In the genomic region with DNA sequence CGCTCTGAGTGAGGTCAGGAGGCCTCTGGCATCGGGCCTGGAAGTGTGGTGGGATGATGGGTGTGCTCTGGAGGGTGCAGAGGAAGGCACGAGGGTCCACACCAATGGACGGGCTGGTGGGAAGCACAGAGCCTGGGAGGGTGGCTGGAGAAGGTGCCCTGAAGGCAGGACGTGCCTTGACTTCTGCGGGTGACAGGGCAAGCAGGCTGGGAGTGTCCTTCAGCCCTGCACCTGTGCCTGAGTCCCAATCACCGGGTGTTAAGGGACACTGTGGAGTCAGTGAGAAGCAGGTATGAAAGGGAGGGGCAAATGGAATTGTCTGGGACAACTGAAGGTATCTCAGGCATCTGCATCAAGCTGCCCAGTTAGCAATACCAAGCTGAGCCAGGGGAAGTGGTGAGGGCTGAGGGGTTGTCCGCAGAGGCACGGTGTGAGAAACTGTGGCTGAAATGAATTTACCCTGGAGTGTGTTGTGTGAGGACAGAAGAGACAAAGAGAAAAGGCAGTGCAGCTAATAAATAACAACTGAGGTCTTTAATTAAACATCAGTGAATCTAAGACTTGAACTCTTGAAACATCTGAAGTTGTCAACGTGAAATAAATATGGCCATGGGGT, we compare ENCODE assay signal across 23 cellular contexts. TPM values are rescaled to one million over a fixed set of nuclear protein-coding genes. Genes with fewer than 3 reads are reported as not detected.
DNase-seq lines count a peak whose midpoint lies in the region; ATAC-seq, FAIRE-seq and TF ChIP-seq lines count a peak whose summit lies in the region.
"Had no signal": no experiment of that assay in that cellular context is flagged by ENCODE, and none has a peak within 500 bp of the region (broad histone marks: within the 10 kb centered on the region; RNA-seq: fewer than 3 reads in every experiment).

No MANE protein-coding gene starts in this region.

- H3K4me3 ChIP-seq in HepG2 (replicated peaks in 1 of 3; ENCODE audit: insufficient read depth in 1 of 3, low read depth in 2 of 3, low read length in 3 of 3) (no peak overlapping the region), right lobe of liver (no peak overlapping the region), body of pancreas (no peak overlapping the region)
- H3K4me3 ChIP-seq: GM23338 had no signal

- no peak overlapping the region for H3K4me2 ChIP-seq in HepG2 (ENCODE audit: low read depth, low read length)
- H3K4me2 ChIP-seq: GM23338 had no signal

- ATAC-seq in HepG2 (no peak), right lobe of liver (no peak), body of pancreas (peak; percentile 73), GM18511 (IDR thresholded peaks at IDR 0.05; ENCODE audit: unreplicated experiment) (no peak)

- no peaks in the 10 kb centered on the region for H3K9me3 Mint-ChIP-seq in nephron progenitor cell
- H3K9me3 Mint-ChIP-seq: CD4-positive, alpha-beta T cell; GM23338 had no signal

- 94% methylated on average over 10 of the region's 10 CpGs for WGBS in HepG2 (ENCODE audit: low lambda C conversion rate)
- WGBS in right lobe of liver (ENCODE audit: insufficient coverage, low coverage, low lambda C conversion rate, missing lambda C conversion rate) = 97% methylated on average over 7 of the region's 10 CpGs
- WGBS in body of pancreas, 2 donors = 54 to 56% methylated on average over 9 to 10 of the region's 10 CpGs

- no peak for TF ChIP-seq RAD21 in HepG2 (CRISPR knock-in tag; IDR thresholded peaks at IDR 0.05)

- DNase-seq in HepG2 (ENCODE audit: low spot score) (no peak), right lobe of liver (no peak), body of pancreas (peak; percentile 58 to 81 (median 69)), nephron progenitor cell (no peak), GM20000 (ENCODE audit: low spot score) (no peak)
- DNase-seq in stimulated activated CD4-positive, alpha-beta T cell treated with anti-CD3 and anti-CD28 coated beads, Interleukin-4, amount 100 ng/mL, for 24 hours = no peak
- DNase-seq: ACHN; CD4-positive, alpha-beta T cell; DMS79 treated with DMSO at 0.1 percent for 48 hours; KBM-7; NCI-H1048; NCI-H146; NCI-H2107; NCI-H69; NK-92 treated with Interleukin-12 subunit alpha and Interleukin-12 subunit beta, amount 100 ng/mL, for 24 hours; OCI-M1 had no signal

- POLR2A ChIA-PET in HepG2 (lab: Yijun Ruan, JAX) = no interaction called here

- CTCF ChIA-PET in HepG2 (lab: Yijun Ruan, JAX; ENCODE audit: low intra/inter-chr PET ratio, low total read pairs) = no interaction called here

- H3K27me3 Mint-ChIP-seq in nephron progenitor cell (ENCODE audit: low read depth, poor library complexity) = no peaks in the 10 kb centered on the region
- H3K27me3 Mint-ChIP-seq: CD4-positive, alpha-beta T cell had no signal

- peaks cover 22% of the 10 kb centered on the region; the same call in 1 of the 2 replicates for H4K20me1 ChIP-seq in HepG2 (ENCODE audit: insufficient read depth, low read length)

- peaks cover 49% of the 10 kb centered on the region for H3K36me3 Mint-ChIP-seq in nephron progenitor cell (ENCODE audit: low read depth)

- no peaks in the 10 kb centered on the region for H3K4me1 ChIP-seq in HepG2 (ENCODE audit: insufficient read depth, low read length)
- peaks cover 0 to 21% (median 10%) of the 10 kb centered on the region in 4 donors for H3K4me1 ChIP-seq in right lobe of liver
- peaks cover 63% of the 10 kb centered on the region for H3K4me1 ChIP-seq in body of pancreas

- no peak overlapping the region for H3K9ac ChIP-seq in HepG2 (ENCODE audit: insufficient read depth, low read depth, low read length)

- H2AFZ ChIP-seq in HepG2 (ENCODE audit: low read length) = no peak overlapping the region
- H2AFZ ChIP-seq: GM23338 had no signal

- H3K36me3 ChIP-seq in HepG2 (replicated peaks in 1 of 2; ENCODE audit: control insufficient read depth in 1 of 2, insufficient read depth in 2 of 2, low read length in 2 of 2) (peaks cover 19 to 59% of the 10 kb centered on the region in 2 experiments), right lobe of liver (no peaks in the 10 kb centered on the region), body of pancreas (replicated peaks in 1 of 2; ENCODE audit: insufficient read depth in 1 of 2, low read depth in 2 of 2) (peaks cover 0 to under 1% of the 10 kb centered on the region in 2 donors)

- H3K4me3 Mint-ChIP-seq in nephron progenitor cell = no peak overlapping the region
- H3K4me3 Mint-ChIP-seq: CD4-positive, alpha-beta T cell; GM23338 had no signal

- TF ChIP-seq EP300 in HepG2 (IDR thresholded peaks at IDR 0.05; ENCODE audit: low read depth in 2 of 2, low read length in 2 of 2) (no peak), HepG2 (CRISPR knock-in tag; IDR thresholded peaks at IDR 0.05; ENCODE audit: borderline replicate concordance) (no peak)

- H3K4me1 Mint-ChIP-seq in nephron progenitor cell = peaks cover 15% of the 10 kb centered on the region

- in situ Hi-C loops in HepG2 (cut with HindIII; ENCODE audit: extremely low pct_ligation_motif_present, low pct_unique_long_range_greater_than_20kb) = no loop called here

- no peak for FAIRE-seq in HepG2 (lab: Jason Lieb, UNC)
- FAIRE-seq: D721Med, G401.6, GM12891, HTR-8/SVneo had no signal

- H3K27me3 ChIP-seq in HepG2 (ENCODE audit: control insufficient read depth in 1 of 2, insufficient read depth in 2 of 2, low read length in 2 of 2) (no peaks in the 10 kb centered on the region), right lobe of liver (no peaks in the 10 kb centered on the region), body of pancreas (no peaks in the 10 kb centered on the region)

- no TSS peak for BruUV-seq in HepG2 (replicated peaks; lab: Mats Ljungman, UMichigan)

- H3K79me2 ChIP-seq in HepG2 (ENCODE audit: insufficient read depth, low read length) = peaks cover 4% of the 10 kb centered on the region

- H3K27ac Mint-ChIP-seq in nephron progenitor cell = peak overlapping the region; percentile 75
- H3K27ac Mint-ChIP-seq: CD4-positive, alpha-beta T cell had no signal

- H3K27ac ChIP-seq in HepG2 (ENCODE audit: extremely low read length, insufficient read depth, low read length) = no peak overlapping the region
- no peak overlapping the region for H3K27ac ChIP-seq in right lobe of liver
- H3K27ac ChIP-seq in body of pancreas = peak overlapping the region; percentile 64 to 86 (median 78)
- H3K27ac ChIP-seq: RWPE1 had no signal

- TF ChIP-seq POLR2A in HepG2 (IDR thresholded peaks at IDR 0.05; ENCODE audit: insufficient read depth in 1 of 2, low read depth in 2 of 2, low read length in 2 of 2) (no peak), right lobe of liver (IDR thresholded peaks at IDR 0.05) (no peak), body of pancreas (IDR thresholded peaks at IDR 0.05) (no peak)

- intact Hi-C loops in HepG2 (cut with micrococcal nuclease; ENCODE audit: unreplicated experiment) = no loop called here
- intact Hi-C loops in right lobe of liver (cut with DNase I) = no loop called here
- intact Hi-C loops in body of pancreas (cut with DNase I) = no loop called here

- no peak for TF ChIP-seq CTCF in HepG2 (CRISPR knock-in tag; IDR thresholded peaks at IDR 0.05)
- no peak for TF ChIP-seq CTCF in right lobe of liver (IDR thresholded peaks at IDR 0.05)
- TF ChIP-seq CTCF in body of pancreas (IDR thresholded peaks at IDR 0.05) = no peak
- TF ChIP-seq CTCF in nephron progenitor cell (IDR thresholded peaks at IDR 0.05) = no peak
- TF ChIP-seq CTCF in GM20000 (IDR thresholded peaks at IDR 0.05; ENCODE audit: extremely low read depth, missing control alignments) = no peak

- H3K9me3 ChIP-seq in HepG2 (ENCODE audit: low read length) (no peaks in the 10 kb centered on the region), right lobe of liver (no peaks in the 10 kb centered on the region), body of pancreas (no peaks in the 10 kb centered on the region)

TF ChIP-seq in HepG2, 621 proteins besides CTCF, POLR2A, EP300 and RAD21 (continues in another document):
- TF ChIP-seq SALL1 (CRISPR knock-in tag; IDR thresholded peaks at IDR 0.05) = no peak
- TF ChIP-seq ZNF546 (CRISPR knock-in tag; conservative IDR thresholded peaks at IDR 0.05) = no peak
- TF ChIP-seq, protein P1, sequence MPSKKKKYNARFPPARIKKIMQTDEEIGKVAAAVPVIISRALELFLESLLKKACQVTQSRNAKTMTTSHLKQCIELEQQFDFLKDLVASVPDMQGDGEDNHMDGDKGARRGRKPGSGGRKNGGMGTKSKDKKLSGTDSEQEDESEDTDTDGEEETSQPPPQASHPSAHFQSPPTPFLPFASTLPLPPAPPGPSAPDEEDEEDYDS (CRISPR knock-in tag; IDR thresholded peaks at IDR 0.05) = no peak
- no peak for TF ChIP-seq MZF1 (CRISPR knock-in tag; IDR thresholded peaks at IDR 0.05; ENCODE audit: borderline replicate concordance)

RNA-seq across cellular contexts. Expression of a gene that starts 50.4 kb away (rescaled TPM):
- total RNA-seq in HepG2 (2016; rRNA removed; fragmentation: Illumina TruSeq; extraction: Trizol) (22.0 and 51.2 TPM in 2 replicates), right lobe of liver (100 to 1,000 TPM in 4 of 6 experiments, 10 to 100 TPM in 2; 97.0 to 126 (median 104) TPM), body of pancreas (100 to 1,000 TPM in 1 of 2 donors, 10 to 100 TPM in 1; 93.6 to 112 TPM)
- 19.5 and 20.1 TPM in 2 replicates for total RNA-seq in HepG2 (2016; cell fraction: cytosol; rRNA removed; fragmentation: Illumina TruSeq; extraction: Trizol; ENCODE audit: low read depth)
- 20.5 and 51.1 TPM in 2 replicates for total RNA-seq in HepG2 (2016; cell fraction: insoluble cytoplasmic fraction; rRNA removed; fragmentation: Illumina TruSeq; extraction: Trizol)
- total RNA-seq in HepG2 (2016; cell fraction: membrane; rRNA removed; fragmentation: Illumina TruSeq; extraction: Trizol) = 87.7 and 89.8 TPM in 2 replicates
- total RNA-seq in HepG2 (2016; cell fraction: nucleus; rRNA removed; fragmentation: Illumina TruSeq; extraction: Trizol) = 30.0 and 39.7 TPM in 2 replicates
- 54.3 and 57.5 TPM in 2 replicates for polyA plus RNA-seq in HepG2 (2011; rRNA removed)
- polyA plus RNA-seq in HepG2 (2011; cell fraction: cytosol; rRNA removed) = 82.9 and 92.2 TPM in 2 replicates
- 34.1 and 35.5 TPM in 2 replicates for polyA plus RNA-seq in HepG2 (2011; cell fraction: nucleus; rRNA removed)
- polyA plus RNA-seq in HepG2 (2012) = 98.8 and 102 TPM in 2 replicates
- 88.2 and 107 TPM in 2 replicates for polyA plus RNA-seq in HepG2 (2016; cell fraction: cytosol; fragmentation: Illumina TruSeq; extraction: Trizol; ENCODE audit: low read depth)
- polyA plus RNA-seq in HepG2 (2016; cell fraction: insoluble cytoplasmic fraction; fragmentation: Illumina TruSeq; extraction: Trizol; ENCODE audit: low read depth) = 112 and 139 TPM in 2 replicates
- polyA plus RNA-seq in HepG2 (2016; cell fraction: membrane; fragmentation: Illumina TruSeq; extraction: Trizol; ENCODE audit: low read depth) = 175 and 183 TPM in 2 replicates
- polyA plus RNA-seq in HepG2 (2016; cell fraction: nucleus; fragmentation: Illumina TruSeq; extraction: Trizol; ENCODE audit: insufficient read depth, low read depth) = 80.5 and 81.6 TPM in 2 replicates
- polyA minus RNA-seq in HepG2 (2011; rRNA and poly(A)+ RNA removed; ENCODE audit: low replicate concordance) = 58.7 and 66.7 TPM in 2 replicates
- 50.0 and 52.9 TPM in 2 replicates for polyA minus RNA-seq in HepG2 (2011; cell fraction: cytosol; rRNA and poly(A)+ RNA removed)
- 41.0 and 48.8 TPM in 2 replicates for polyA minus RNA-seq in HepG2 (2011; cell fraction: nucleus; rRNA and poly(A)+ RNA removed)

Comparison
In these comparisons a context has a peak if more than half of its experiments do, and no peak if none do; other contexts are left out.
1. DNase-seq: peak in body of pancreas (4 of 4); none in HepG2 (single experiment), right lobe of liver (0 of 3), nephron progenitor cell (single experiment), stimulated activated CD4-positive, alpha-beta T cell treated with anti-CD3 and anti-CD28 coated beads, Interleukin-4, amount 100 ng/mL, for 24 hours (single experiment) and GM20000 (single experiment).
2. H3K27ac ChIP-seq: peak in body of pancreas (4 of 4); none in HepG2 (single experiment) and right lobe of liver (0 of 3).